In the genomic region with DNA sequence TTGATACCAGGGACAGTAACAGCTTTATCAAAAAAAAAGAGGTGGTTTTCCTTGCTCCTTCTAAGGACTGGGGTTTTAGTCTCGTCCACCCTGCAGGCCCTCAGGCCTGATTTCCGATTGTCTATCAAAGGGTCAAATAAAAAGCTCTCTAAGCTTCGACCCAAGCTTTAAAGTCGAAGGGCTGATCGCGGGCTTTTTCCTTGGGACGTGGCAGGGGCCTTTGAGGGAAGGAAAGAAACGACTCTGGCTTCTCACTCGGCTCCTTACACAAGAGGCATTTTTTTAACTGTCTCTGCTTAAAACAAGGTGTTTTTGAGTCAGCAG, we compare ENCODE assay signal across 8 cellular contexts.
DNase-seq lines count a peak whose midpoint lies in the region; ATAC-seq and TF ChIP-seq lines count a peak whose summit lies in the region.

No MANE protein-coding gene starts in this region.

- POLR2A ChIA-PET in HEK293T (lab: Yijun Ruan, JAX) = interaction anchor here (0.9 kb wide), 1 partner anchor 63 kb away, joined by 4 read pairs; the partner anchor contains the start of gene YEATS2

- peak overlapping the region; percentile 63 for H3K27ac ChIP-seq in ACC112 (ENCODE audit: low read depth, low read length)
- H3K27ac ChIP-seq in brain microvascular endothelial cell = peak overlapping the region; percentile 95
- H3K27ac ChIP-seq in mucosa of rectum (ENCODE audit: low read depth in 2 of 2, low read length in 2 of 2) = peak overlapping the region; percentile 99 to 100

- CTCF ChIA-PET in HEK293T (lab: Yijun Ruan, JAX) = interaction anchor here (1.2 kb wide), 1 partner anchor 130 kb away, joined by 4 read pairs; no protein-coding TSS in a partner anchor

- H2AFZ ChIP-seq in ACC112 (ENCODE audit: low read length, unreplicated experiment) = peak overlapping the region; percentile 99

- TF ChIP-seq CTCF in brain microvascular endothelial cell (IDR thresholded peaks at IDR 0.05; ENCODE audit: low read depth, low read length, missing control alignments) = no peak

- H3K4me3 ChIP-seq in ACC112 (ENCODE audit: low read depth, low read length) (peak overlapping the region; percentile 93), brain microvascular endothelial cell (ENCODE audit: low read depth, low read length) (peak overlapping the region; percentile 93), mucosa of rectum (ENCODE audit: low read length in 2 of 2) (peak overlapping the region; percentile 80 to 92)

- H3K4me1 ChIP-seq in ACC112 (ENCODE audit: control insufficient read depth, insufficient read depth, low read length, unreplicated experiment) (peaks cover 3% of the 10 kb centered on the region), mucosa of rectum (ENCODE audit: control insufficient read depth in 2 of 2, insufficient read depth in 2 of 2, low read length in 2 of 2) (peaks cover 13 to 21% of the 10 kb centered on the region in 2 donors)

- in situ Hi-C loops in brain microvascular endothelial cell (cut with HindIII; ENCODE audit: low pct_ligation_motif_present, low sequenced_read_pairs) = no loop called here

- H3K27me3 ChIP-seq in ACC112 (ENCODE audit: insufficient read depth, low read length) (no peaks in the 10 kb centered on the region), brain microvascular endothelial cell (replicated peaks) (no peaks in the 10 kb centered on the region), mucosa of rectum (ENCODE audit: control insufficient read depth in 2 of 2, insufficient read depth in 2 of 2, low read length in 2 of 2) (no peaks in the 10 kb centered on the region)

- peak overlapping the region; percentile 92 to 100 for H3K9ac ChIP-seq in mucosa of rectum (ENCODE audit: low read depth in 1 of 2, low read length in 2 of 2)

- ATAC-seq in HG02610 (IDR thresholded peaks at IDR 0.05; ENCODE audit: unreplicated experiment) (no peak), HG02840 (IDR thresholded peaks at IDR 0.05; ENCODE audit: low FRiP score, unreplicated experiment) (no peak)

- no peaks in the 10 kb centered on the region for H3K9me3 ChIP-seq in mucosa of rectum (ENCODE audit: control insufficient read depth in 2 of 2, low read length in 2 of 2)

- H3K36me3 ChIP-seq in ACC112 (ENCODE audit: insufficient read depth, low read length) = no peaks in the 10 kb centered on the region
- no peaks in the 10 kb centered on the region for H3K36me3 ChIP-seq in brain microvascular endothelial cell (replicated peaks)
- H3K36me3 ChIP-seq in mucosa of rectum (ENCODE audit: control insufficient read depth in 2 of 2, insufficient read depth in 2 of 2, low read length in 2 of 2) = peaks cover 2 to 3% of the 10 kb centered on the region in 2 donors

- H3K79me2 ChIP-seq in ACC112 (ENCODE audit: control insufficient read depth, insufficient read depth, low read length, unreplicated experiment) = no peaks in the 10 kb centered on the region

- DNase-seq in HEK293T (ENCODE audit: extremely low spot score) (peak; percentile 8), brain microvascular endothelial cell (no peak), activated gamma-delta T cell (lab: John Stamatoyannopoulos, UW) (no peak), GM19240 (ENCODE audit: insufficient read length, low spot score) (no peak)

TF ChIP-seq in HEK293T, 16 proteins besides CTCF, POLR2A, EP300 and RAD21:
- TF ChIP-seq SUZ12 (IDR thresholded peaks at IDR 0.05) = no peak
- no peak for TF ChIP-seq ARNT (IDR thresholded peaks at IDR 0.05)
- no peak for TF ChIP-seq TARDBP (IDR thresholded peaks at IDR 0.05)
- TF ChIP-seq L3MBTL2 (conservative IDR thresholded peaks at IDR 0.05) = peak; percentile 74
- TF ChIP-seq ZNF384 (IDR thresholded peaks at IDR 0.05) = no peak
- TF ChIP-seq NFRKB (IDR thresholded peaks at IDR 0.05) = no peak
- no peak for TF ChIP-seq FOXA1 (IDR thresholded peaks at IDR 0.05)
